ENCODE assay signal across 16 cellular contexts in genomic region chr1:161502181-161502580, GRCh38. TPM values are rescaled to one million over a fixed set of nuclear protein-coding genes. Genes with fewer than 3 reads are reported as not detected.
A peak's percentile ranks its signal among the peaks of the same experiment; 100 is the strongest.
DNase-seq lines count a peak whose midpoint lies in the region; ATAC-seq, FAIRE-seq and TF ChIP-seq lines count a peak whose summit lies in the region.
"Had no signal": no experiment of that assay in that cellular context is flagged by ENCODE, and none has a peak within 500 bp of the region (broad histone marks: within the 10 kb centered on the region; RNA-seq: fewer than 3 reads in every experiment).

No MANE protein-coding gene starts in this region.

- peak overlapping the region; percentile 38 for H3K27ac ChIP-seq in CD8-positive, alpha-beta memory T cell (ENCODE audit: low read depth, low read length)
- H3K27ac ChIP-seq in HEK293 (ENCODE audit: extremely low read depth, low read depth, low read length) (no peak overlapping the region), small intestine (ENCODE audit: low read depth in 1 of 2, low read length in 1 of 2) (no peak overlapping the region)
- H3K27ac ChIP-seq: PC-9 had no signal

- no peaks in the 10 kb centered on the region for H3K36me3 Mint-ChIP-seq in CD8-positive, alpha-beta memory T cell

- no peak for FAIRE-seq in GM12892 (lab: Jason Lieb, UNC)
- FAIRE-seq in small intestine (lab: Jason Lieb, UNC) = no peak
- FAIRE-seq: A204.1, HTR-8/SVneo had no signal

- H3K4me1 ChIP-seq in CD8-positive, alpha-beta memory T cell (ENCODE audit: insufficient read depth, low read length) = no peaks in the 10 kb centered on the region
- H3K4me1 ChIP-seq in HEK293 (ENCODE audit: control insufficient read depth, insufficient read depth, low read length) = peaks cover 18% of the 10 kb centered on the region
- H3K4me1 ChIP-seq in small intestine (ENCODE audit: control insufficient read depth in 2 of 2, insufficient read depth in 1 of 2, low read depth in 1 of 2, low read length in 1 of 2) = peaks cover 0 to 3% of the 10 kb centered on the region in 2 donors

- DNase-seq in CD8-positive, alpha-beta memory T cell = no peak
- DNase-seq in NCI-H2081 treated with DMSO at 0.1 percent for 48 hours (lab: John Stamatoyannopoulos, UW) (peak; percentile 52), NCI-H82 treated with DMSO at 0.1 percent for 48 hours (lab: John Stamatoyannopoulos, UW; ENCODE audit: unreplicated experiment) (peak; percentile 36), NK-92 (lab: John Stamatoyannopoulos, UW; ENCODE audit: unreplicated experiment) (no peak), GM12892 (ENCODE audit: insufficient read length) (no peak), small intestine (no peak)
- DNase-seq: Calu3, H9, NCI-H187, PC-9, T-helper 9 cell had no signal

- no peaks in the 10 kb centered on the region for H3K36me3 ChIP-seq in CD8-positive, alpha-beta memory T cell (ENCODE audit: insufficient read depth, low read length)
- no peaks in the 10 kb centered on the region for H3K36me3 ChIP-seq in HEK293 (ENCODE audit: control insufficient read depth in 2 of 2, insufficient read depth in 1 of 2, low read length in 2 of 2)
- H3K36me3 ChIP-seq in small intestine (ENCODE audit: control insufficient read depth in 2 of 2, insufficient read depth in 2 of 2, low read length in 2 of 2) = no peaks in the 10 kb centered on the region

- no peaks in the 10 kb centered on the region for H3K9me3 Mint-ChIP-seq in CD8-positive, alpha-beta memory T cell
- H3K9me3 Mint-ChIP-seq: H9 had no signal

- CTCF ChIA-PET in CD8-positive, alpha-beta memory T cell (lab: Charles Lee) = interaction anchor here (1.2 kb wide), 1 partner anchor 15 kb away, joined by 3 read pairs; no protein-coding TSS in a partner anchor
- CTCF ChIA-PET in HEK293 (lab: Yijun Ruan, JAX) = interaction anchor here (0.7 to 1.8 kb wide), 3 partner anchors 14 to 22 kb away, joined by 3 to 12 read pairs (median 3); partner anchors contain the start of gene HSPA6

- no peak for ATAC-seq in HG03342 (IDR thresholded peaks at IDR 0.05; ENCODE audit: unreplicated experiment)

- POLR2A ChIA-PET in CD8-positive, alpha-beta memory T cell (lab: Charles Lee) = no interaction called here
- POLR2A ChIA-PET in HEK293 (lab: Yijun Ruan, JAX) = no interaction called here

- no peak overlapping the region for H3K4me3 Mint-ChIP-seq in CD8-positive, alpha-beta memory T cell
- H3K4me3 Mint-ChIP-seq: H9 had no signal

- H3K27ac Mint-ChIP-seq in CD8-positive, alpha-beta memory T cell = no peak overlapping the region
- H3K27ac Mint-ChIP-seq: H9 had no signal

- no peak for TF ChIP-seq POLR2A in GM12892 (IDR thresholded peaks at IDR 0.05; ENCODE audit: low read depth, low read length)

- H3K4me1 Mint-ChIP-seq in CD8-positive, alpha-beta memory T cell = peaks cover 5 to 9% (median 6%) of the 10 kb centered on the region in 3 donors

- TF ChIP-seq CTCF in HEK293 (tag by site-specific recombination; IDR thresholded peaks at IDR 0.05) = no peak

- WGBS in small intestine, 3 donors = 58 to 74% (median 59%) methylated on average over 4 of the region's 4 CpGs

- peaks cover 1% of the 10 kb centered on the region for H3K27me3 ChIP-seq in CD8-positive, alpha-beta memory T cell (ENCODE audit: insufficient read depth, low read length, poor library complexity, severe bottlenecking)
- peaks cover 0 to 2% of the 10 kb centered on the region in 2 donors for H3K27me3 ChIP-seq in small intestine (ENCODE audit: control insufficient read depth in 2 of 2, insufficient read depth in 2 of 2, low read length in 2 of 2)

- H3K27me3 Mint-ChIP-seq in CD8-positive, alpha-beta memory T cell = peaks cover 9 to 26% of the 10 kb centered on the region in 2 donors

- no peak overlapping the region for H3K4me3 ChIP-seq in CD8-positive, alpha-beta memory T cell (ENCODE audit: low read length)
- H3K4me3 ChIP-seq in HEK293 (ENCODE audit: low read depth, low read length) (no peak overlapping the region), small intestine (ENCODE audit: low read depth in 1 of 2, low read length in 2 of 2) (no peak overlapping the region)
- H3K4me3 ChIP-seq: PC-9 had no signal

- H3K9me3 ChIP-seq in CD8-positive, alpha-beta memory T cell (ENCODE audit: low read length) = no peaks in the 10 kb centered on the region
- H3K9me3 ChIP-seq in HEK293 (ENCODE audit: control insufficient read depth, insufficient read depth, low read depth, low read length) = no peaks in the 10 kb centered on the region
- H3K9me3 ChIP-seq in small intestine (ENCODE audit: control insufficient read depth, low read depth) = no peaks in the 10 kb centered on the region

TF ChIP-seq in HEK293, 187 proteins besides CTCF, POLR2A, EP300 and RAD21 (continues in another document):
- TF ChIP-seq ZNF121 (tag by site-specific recombination; IDR thresholded peaks at IDR 0.05) (no peak), GFI1B (tag by site-specific recombination; IDR thresholded peaks at IDR 0.05) (no peak), ZNF629 (tag by site-specific recombination; IDR thresholded peaks at IDR 0.05) (peak; percentile 29; the same call in 1 of the 2 replicates), INSM2 (tag by site-specific recombination; IDR thresholded peaks at IDR 0.05) (no peak), KLF8 (tag by site-specific recombination; IDR thresholded peaks at IDR 0.05) (peak; percentile 53; the same call in 1 of the 2 replicates), ZNF146 (tag by site-specific recombination; IDR thresholded peaks at IDR 0.05) (no peak), ZNF701 (tag by site-specific recombination; IDR thresholded peaks at IDR 0.05) (no peak), PATZ1 (tag by site-specific recombination; IDR thresholded peaks at IDR 0.05) (peak; percentile 32; the same call in 1 of the 2 replicates), SETDB1 (IDR thresholded peaks at IDR 0.05; ENCODE audit: insufficient read length, low read length) (no peak), ZIC2 (tag by site-specific recombination; IDR thresholded peaks at IDR 0.05) (0 out of 2 replicates have a peak, but pooled peaks have one; percentile 16), ZNF843 (tag by site-specific recombination; IDR thresholded peaks at IDR 0.05) (peak; percentile 46), ZFHX2 (tag by site-specific recombination; conservative IDR thresholded peaks at IDR 0.05) (peak; percentile 50; the same call in 1 of the 2 replicates), ZNF776 (tag by site-specific recombination; IDR thresholded peaks at IDR 0.05; ENCODE audit: borderline replicate concordance) (no peak), ZNF211 (tag by site-specific recombination; IDR thresholded peaks at IDR 0.05; ENCODE audit: low read depth) (no peak), ZNF510 (tag by site-specific recombination; IDR thresholded peaks at IDR 0.05; ENCODE audit: insufficient replicate concordance) (no peak), REPIN1 (tag by site-specific recombination; IDR thresholded peaks at IDR 0.05; ENCODE audit: low read depth) (no peak), ZNF114 (tag by site-specific recombination; IDR thresholded peaks at IDR 0.05) (no peak), ZNF138 (tag by site-specific recombination; IDR thresholded peaks at IDR 0.05; ENCODE audit: borderline replicate concordance) (no peak), ZNF670 (tag by site-specific recombination; IDR thresholded peaks at IDR 0.05; ENCODE audit: low read depth) (no peak)

RNA-seq across cellular contexts. Expression of gene FCGR2A, which starts 3.1 kb away (rescaled TPM):
- total RNA-seq in CD8-positive, alpha-beta memory T cell = under 1 TPM; 0.46 to 0.82 TPM
- not detected for polyA plus RNA-seq in CD8-positive, alpha-beta memory T cell
- polyA plus RNA-seq in GM12892 (2012; ENCODE audit: missing spikeins) = 1.9 TPM
- 10 to 100 TPM in 1 of 3 donors, 1 to 10 TPM in 2; 1.1 to 18.7 (median 4.6) TPM for polyA plus RNA-seq in small intestine
- total RNA-seq: Calu3 had no signal

RNA-seq across cellular contexts. Expression of gene HSPA6, which starts 22.2 kb away (rescaled TPM):
- total RNA-seq in CD8-positive, alpha-beta memory T cell = 1 to 10 TPM in 1 of 2 experiments, under 1 TPM in 1; 0.90 to 1.3 TPM
- 1.4 TPM for polyA plus RNA-seq in CD8-positive, alpha-beta memory T cell
- polyA plus RNA-seq in GM12892 (2012; ENCODE audit: missing spikeins) = 0.66 TPM
- 1 to 10 TPM in 2 of 3 donors, under 1 TPM in 1; 0.22 to 1.6 (median 1.1) TPM for polyA plus RNA-seq in small intestine
- total RNA-seq: H9 had no signal

RNA-seq across cellular contexts. Expression of gene FCGR3A, which starts 47.4 kb away (rescaled TPM):
- total RNA-seq in CD8-positive, alpha-beta memory T cell = 1 to 10 TPM in 1 of 2 experiments, under 1 TPM in 1; 0.58 to 1.1 TPM
- polyA plus RNA-seq in CD8-positive, alpha-beta memory T cell = 44.6 TPM
- polyA plus RNA-seq in GM12892 (2012; ENCODE audit: missing spikeins) = not detected
- 10 to 100 TPM in 1 of 3 donors, 1 to 10 TPM in 2; 1.3 to 19.5 (median 1.9) TPM for polyA plus RNA-seq in small intestine
- total RNA-seq: Calu3, H9, NCI-H460, PC-9 had no signal

Comparison
In these comparisons a context has a peak if more than half of its experiments do, and no peak if none do; other contexts are left out.
1. DNase-seq: peak in NCI-H2081 treated with DMSO at 0.1 percent for 48 hours (single experiment) and NCI-H82 treated with DMSO at 0.1 percent for 48 hours (single experiment); none in CD8-positive, alpha-beta memory T cell (0 of 5), NK-92 (single experiment), GM12892 (single experiment) and small intestine (single experiment).